Comparison of ENCODE assay signal across 11 cellular contexts in genomic region chr1:143497374-143497747, GRCh38.
A peak's percentile ranks its signal among the peaks of the same experiment; 100 is the strongest.
DNase-seq lines count a peak whose midpoint lies in the region; TF ChIP-seq lines count a peak whose summit lies in the region.
"Had no signal": no experiment of that assay in that cellular context is flagged by ENCODE, and none has a peak within 500 bp of the region (broad histone marks: within the 10 kb centered on the region; RNA-seq: fewer than 3 reads in every experiment).

No MANE protein-coding gene starts in this region.

- intact Hi-C loops in sigmoid colon (cut with DNase I), result no loop called here
- intact Hi-C loops in colonic mucosa (cut with DNase I), result no loop called here

- H3K9me3 ChIP-seq in sigmoid colon (no peaks in the 10 kb centered on the region), colonic mucosa (no peaks in the 10 kb centered on the region)
- H3K9me3 ChIP-seq: ovary had no signal

- no peak for TF ChIP-seq EP300 in sigmoid colon (IDR thresholded peaks at IDR 0.05)

- H3K4me3 ChIP-seq in NB4 (ENCODE audit: low read depth, low read length), result no peak overlapping the region
- peak overlapping the region; percentile 13 for H3K4me3 ChIP-seq in fibroblast of the aortic adventitia (ENCODE audit: low read depth, low read length)
- peak overlapping the region in 2 of 4 donors; percentile 37 to 47 for H3K4me3 ChIP-seq in sigmoid colon
- no peak overlapping the region for H3K4me3 ChIP-seq in colonic mucosa
- H3K4me3 ChIP-seq: lung, ovary had no signal

- H3K9ac ChIP-seq in colonic mucosa (ENCODE audit: low read depth in 2 of 2, low read length in 2 of 2), result no peak overlapping the region

- TF ChIP-seq CTCF in NB4 (IDR thresholded peaks at IDR 0.05; ENCODE audit: low read depth, low read length) (no peak), fibroblast of the aortic adventitia (IDR thresholded peaks at IDR 0.05; ENCODE audit: insufficient read depth, low read length) (no peak), sigmoid colon (IDR thresholded peaks at IDR 0.05) (no peak), colonic mucosa (IDR thresholded peaks at IDR 0.05) (no peak)

- H3K27ac ChIP-seq in sigmoid colon (no peak overlapping the region), colonic mucosa (no peak overlapping the region)
- H3K27ac ChIP-seq: ovary had no signal

- TF ChIP-seq POLR2A in NB4 (IDR thresholded peaks at IDR 0.05; ENCODE audit: extremely low read depth, insufficient read length), result no peak
- TF ChIP-seq POLR2A in sigmoid colon (IDR thresholded peaks at IDR 0.05), result no peak

- H3K36me3 ChIP-seq in sigmoid colon (no peaks in the 10 kb centered on the region), colonic mucosa (no peaks in the 10 kb centered on the region)
- H3K36me3 ChIP-seq: ovary had no signal

- DNase-seq in activated T-cell treated with anti-CD3 and anti-CD28 coated beads, Interleukin-2, amount 50 U/mL, for 1 hour, result peak; percentile 22
- no peak for DNase-seq in activated T-cell treated with anti-CD3 and anti-CD28 coated beads, Interleukin-2, amount 50 U/mL, for 48 hours
- DNase-seq in NB4 (ENCODE audit: low read depth), result peak; percentile 16
- no peak for DNase-seq in fibroblast of the aortic adventitia (ENCODE audit: low read depth)
- peak; percentile 26 for DNase-seq in sigmoid colon
- no peak for DNase-seq in COLO668 (lab: John Stamatoyannopoulos, UW; ENCODE audit: unreplicated experiment)
- no peak for DNase-seq in colonic mucosa
- DNase-seq in NCI-H69 (lab: John Stamatoyannopoulos, UW), result no peak
- DNase-seq: DMS79, ovary had no signal

- 2 to 3% methylated on average over 50 of the region's 50 CpGs for WGBS in sigmoid colon, 2 donors

- peaks cover 0 to 12% (median 3%) of the 10 kb centered on the region in 4 donors for H3K4me1 ChIP-seq in sigmoid colon
- H3K4me1 ChIP-seq in colonic mucosa, result no peaks in the 10 kb centered on the region

- H3K27me3 ChIP-seq in sigmoid colon (peaks cover 0 to 15% (median 0%) of the 10 kb centered on the region in 3 donors), colonic mucosa (no peaks in the 10 kb centered on the region)
- H3K27me3 ChIP-seq: ovary had no signal

Comparison
In these comparisons a context has a peak if more than half of its experiments do, and no peak if none do; other contexts are left out.
1. DNase-seq: peak in activated T-cell treated with anti-CD3 and anti-CD28 coated beads, Interleukin-2, amount 50 U/mL, for 1 hour (single experiment), NB4 (single experiment) and sigmoid colon (single experiment); none in activated T-cell treated with anti-CD3 and anti-CD28 coated beads, Interleukin-2, amount 50 U/mL, for 48 hours (0 of 2), fibroblast of the aortic adventitia (single experiment), COLO668 (single experiment), colonic mucosa (single experiment) and NCI-H69 (single experiment).